In the genomic region with DNA sequence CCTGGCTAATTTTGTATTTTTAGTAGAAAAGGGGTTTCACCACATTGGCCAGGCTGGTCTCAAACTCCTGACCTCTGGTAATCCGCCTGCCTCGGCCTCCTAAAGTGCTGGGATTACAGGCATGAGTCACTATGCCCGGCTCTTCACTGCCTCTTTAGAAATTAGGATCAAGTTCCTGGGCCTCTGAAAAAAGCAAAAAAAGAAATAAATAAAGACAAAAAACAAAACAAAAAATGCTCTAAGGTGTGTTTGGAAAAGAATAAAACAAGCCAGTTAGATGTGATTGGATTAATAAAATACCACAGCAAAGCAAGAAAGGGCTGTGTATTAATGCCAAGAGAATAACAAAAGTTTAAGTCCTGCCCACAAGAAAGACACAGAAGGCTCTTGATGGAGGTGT, we compare ENCODE assay signal across 19 cellular contexts. TPM values are rescaled to one million over a fixed set of nuclear protein-coding genes. Genes with fewer than 3 reads are reported as not detected.
DNase-seq lines count a peak whose midpoint lies in the region; ATAC-seq, FAIRE-seq and TF ChIP-seq lines count a peak whose summit lies in the region.
"Had no signal": no experiment of that assay in that cellular context is flagged by ENCODE, and none has a peak within 500 bp of the region (broad histone marks: within the 10 kb centered on the region; RNA-seq: fewer than 3 reads in every experiment).

No MANE protein-coding gene starts in this region.

- POLR2A ChIA-PET in K562 (lab: Yijun Ruan, JAX): interaction anchor here (1.6 kb wide), 1 partner anchor 61 kb away, joined by 6 read pairs; no protein-coding TSS in a partner anchor

- H3K4ac ChIP-seq in neuronal stem cell (ENCODE audit: low read length): no peak overlapping the region

- TF ChIP-seq RAD21 in K562 (CRISPR knock-in tag; conservative IDR thresholded peaks at IDR 0.05 in 1 of 2, IDR thresholded peaks at IDR 0.05 in 1 of 2): no peak

- intact Hi-C loops in K562 (cut with micrococcal nuclease) (no loop called here), thyroid gland (cut with DNase I) (no loop called here)

- no peaks in the 10 kb centered on the region for H3K79me1 ChIP-seq in neuronal stem cell (ENCODE audit: low read depth, low read length)

- H2BK5ac ChIP-seq in neuronal stem cell (ENCODE audit: low read length): no peak overlapping the region

- H4K91ac ChIP-seq in neuronal stem cell (ENCODE audit: low read depth, low read length, poor library complexity): no peak overlapping the region

- CTCF ChIA-PET in K562 (lab: Yijun Ruan, JAX; ENCODE audit: low intra/inter-chr PET ratio): no interaction called here

- BruUV-seq in K562 (replicated peaks; lab: Mats Ljungman, UMichigan): no TSS peak

- in situ Hi-C loops in K562 (cut with MboI): no loop called here

- no peak overlapping the region for H2BK15ac ChIP-seq in neuronal stem cell (ENCODE audit: low read length)

- no peak overlapping the region for H2BK12ac ChIP-seq in neuronal stem cell (ENCODE audit: low read length)

- 31% methylated on average over 3 of the region's 3 CpGs for WGBS in K562 (ENCODE audit: insufficient coverage, low coverage, missing lambda C conversion rate)
- WGBS in neuronal stem cell (ENCODE audit: extremely low coverage in 2 of 2, insufficient read length in 2 of 2, insufficient replicate concordance in 1 of 2), 2 donors: no CpG with 5 or more reads among the region's 3 CpGs
- 55 to 63% methylated on average over 3 of the region's 3 CpGs for WGBS in thyroid gland, 2 donors

- H2AK5ac ChIP-seq in neuronal stem cell (ENCODE audit: low read depth, low read length): no peak overlapping the region

- H3K4me2 ChIP-seq in Karpas-422 (ENCODE audit: low read depth, low read length, poor library complexity, severe bottlenecking): peak overlapping the region; percentile 25
- no peak overlapping the region for H3K4me2 ChIP-seq in K562 (ENCODE audit: insufficient read depth, low read length)
- H3K4me2 ChIP-seq in neuronal stem cell (ENCODE audit: insufficient read depth, low read length, poor library complexity, severe bottlenecking): no peak overlapping the region
- H3K4me2 ChIP-seq: SK-N-SH had no signal

- no peak for FAIRE-seq in K562 (lab: Jason Lieb, UNC)
- FAIRE-seq: H54 had no signal

- TF ChIP-seq POLR2A in K562 (conservative IDR thresholded peaks at IDR 0.05) (no peak), thyroid gland (IDR thresholded peaks at IDR 0.05) (no peak)

- H4K8ac ChIP-seq in neuronal stem cell (ENCODE audit: low read depth, low read length): no peak overlapping the region

- DNase-seq in Karpas-422 (no peak), K562 (ENCODE audit: extremely low read depth in 1 of 4, low spot score in 3 of 4) (no peak), neuronal stem cell (ENCODE audit: low spot score) (no peak), thyroid gland (peak; percentile 8), NCI-H2107 (lab: John Stamatoyannopoulos, UW) (no peak), NCI-H1930 (lab: John Stamatoyannopoulos, UW) (no peak)
- DNase-seq: cerebellar nuclear complex, midbrain, NCI-H1105 treated with DMSO at 0.1 percent for 48 hours, NCI-H345, NCI-H774, SK-N-SH had no signal

- no peak overlapping the region for H3K18ac ChIP-seq in neuronal stem cell (ENCODE audit: low read length)

- no peak overlapping the region for H3K4me3 ChIP-seq in Karpas-422 (ENCODE audit: low read length)
- H3K4me3 ChIP-seq in K562: no peak overlapping the region
- no peak overlapping the region for H3K4me3 ChIP-seq in neuronal stem cell (ENCODE audit: low read length in 2 of 2)
- H3K4me3 ChIP-seq in thyroid gland (replicated peaks in 1 of 3): no peak overlapping the region
- H3K4me3 ChIP-seq: suprapubic skin had no signal

- ATAC-seq in K562: no peak
- no peak for ATAC-seq in GM21423 (IDR thresholded peaks at IDR 0.05; ENCODE audit: unreplicated experiment)
- ATAC-seq: activated T-helper 17 cell treated with anti-CD3 and anti-CD28 coated beads, Interleukin-2, amount 50 U/mL, for 72 hours had no signal

- H3K27ac ChIP-seq in Karpas-422 (ENCODE audit: low read length) (no peak overlapping the region), K562 (ENCODE audit: extremely low read depth, low read depth, low read length) (no peak overlapping the region), neuronal stem cell (replicated peaks; ENCODE audit: low read length) (no peak overlapping the region), thyroid gland (peak overlapping the region; percentile 28 to 69 (median 64))
- H3K27ac ChIP-seq: epithelial cell of prostate, parathyroid adenoma, RWPE1 had no signal

- H3K4me1 ChIP-seq in Karpas-422 (ENCODE audit: low read length): peaks cover 21% of the 10 kb centered on the region
- H3K4me1 ChIP-seq in K562 (replicated peaks in 1 of 2; ENCODE audit: control insufficient read depth in 2 of 2, insufficient read depth in 2 of 2, low read length in 2 of 2): peaks cover 3 to 17% of the 10 kb centered on the region in 2 experiments; a peak in 3 of 5 replicates
- H3K4me1 ChIP-seq in neuronal stem cell (ENCODE audit: control insufficient read depth in 2 of 2, insufficient read depth in 1 of 2, low read depth in 1 of 2, low read length in 2 of 2): peaks cover 0 to 9% of the 10 kb centered on the region in 2 donors
- H3K4me1 ChIP-seq in thyroid gland: peaks cover 16 to 25% of the 10 kb centered on the region in 2 donors
- H3K4me1 ChIP-seq: parathyroid adenoma had no signal

- no peaks in the 10 kb centered on the region for H3K9me1 ChIP-seq in K562 (ENCODE audit: control insufficient read depth, insufficient read depth, low read length)

- H3K79me2 ChIP-seq in Karpas-422 (ENCODE audit: low read length) (peaks cover 3% of the 10 kb centered on the region), K562 (ENCODE audit: control insufficient read depth, insufficient read depth, low read length) (peaks cover 8% of the 10 kb centered on the region)
- H3K79me2 ChIP-seq: parathyroid adenoma had no signal

- no peaks in the 10 kb centered on the region for H3K9me2 ChIP-seq in Karpas-422 (replicated peaks; ENCODE audit: insufficient read depth, low read length)
- H3K9me2 ChIP-seq: SK-N-SH had no signal

- no peaks in the 10 kb centered on the region for H3K9me3 ChIP-seq in Karpas-422 (ENCODE audit: low read length)
- H3K9me3 ChIP-seq in K562 (replicated peaks; ENCODE audit: control insufficient read depth, insufficient read depth, low read depth, low read length): no peaks in the 10 kb centered on the region
- H3K9me3 ChIP-seq in neuronal stem cell (replicated peaks in 1 of 2; ENCODE audit: control insufficient read depth in 2 of 2, insufficient read depth in 1 of 2, low read depth in 1 of 2, low read length in 2 of 2): no peaks in the 10 kb centered on the region
- no peaks in the 10 kb centered on the region for H3K9me3 ChIP-seq in thyroid gland
- H3K9me3 ChIP-seq: SK-N-SH, suprapubic skin had no signal

- H3K14ac ChIP-seq in neuronal stem cell (ENCODE audit: low read length): no peak overlapping the region

- H2AFZ ChIP-seq in Karpas-422 (ENCODE audit: low read length) (no peak overlapping the region), K562 (ENCODE audit: low read depth, low read length) (peak overlapping the region; percentile 23; the same call in 1 of the 2 replicates), neuronal stem cell (ENCODE audit: low read length) (peak overlapping the region; percentile 35)

- H2BK120ac ChIP-seq in neuronal stem cell (ENCODE audit: low read depth, low read length): no peak overlapping the region

- no peaks in the 10 kb centered on the region for H3K36me3 ChIP-seq in Karpas-422 (ENCODE audit: insufficient read depth, low read length)
- H3K36me3 ChIP-seq in K562 (ENCODE audit: control insufficient read depth, insufficient read depth, low read length): no peaks in the 10 kb centered on the region
- H3K36me3 ChIP-seq in neuronal stem cell (replicated peaks in 1 of 2; ENCODE audit: control insufficient read depth in 2 of 2, insufficient read depth in 2 of 2, low read length in 2 of 2): no peaks in the 10 kb centered on the region
- H3K36me3 ChIP-seq in thyroid gland: no peaks in the 10 kb centered on the region
- H3K36me3 ChIP-seq: suprapubic skin had no signal

- H3K9ac ChIP-seq in Karpas-422 (ENCODE audit: low read length): no peak overlapping the region
- no peak overlapping the region for H3K9ac ChIP-seq in K562 (ENCODE audit: insufficient read depth in 1 of 2, low read depth in 2 of 2, low read length in 2 of 2)
- no peak overlapping the region for H3K9ac ChIP-seq in neuronal stem cell (ENCODE audit: low read depth, low read length, poor library complexity)
- H3K9ac ChIP-seq: parathyroid adenoma, SK-N-SH had no signal

- TF ChIP-seq EP300 in K562 (IDR thresholded peaks at IDR 0.05; ENCODE audit: low read length): no peak

- TF ChIP-seq CTCF in K562 (IDR thresholded peaks at IDR 0.05 in 2 of 3, conservative IDR thresholded peaks at IDR 0.05 in 1 of 3; ENCODE audit: insufficient read depth in 2 of 3, low read depth in 1 of 3, low read length in 3 of 3) (no peak), thyroid gland (IDR thresholded peaks at IDR 0.05) (no peak)

- H3K23ac ChIP-seq in neuronal stem cell (ENCODE audit: low read depth, low read length, poor library complexity): no peak overlapping the region

- H4K20me1 ChIP-seq in Karpas-422 (ENCODE audit: insufficient read depth, low read depth, low read length): no peaks in the 10 kb centered on the region
- no peaks in the 10 kb centered on the region for H4K20me1 ChIP-seq in K562 (replicated peaks; ENCODE audit: control insufficient read depth, insufficient read depth, low read length)

- H3K27me3 ChIP-seq in Karpas-422 (ENCODE audit: low read length) (no peaks in the 10 kb centered on the region), K562 (ENCODE audit: control insufficient read depth in 2 of 2, insufficient read depth in 2 of 2, low read length in 2 of 2) (no peaks in the 10 kb centered on the region; a peak in 1 of 5 replicates), neuronal stem cell (ENCODE audit: control insufficient read depth in 3 of 3, insufficient read depth in 3 of 3, low read depth in 1 of 3, low read length in 3 of 3) (no peaks in the 10 kb centered on the region), thyroid gland (no peaks in the 10 kb centered on the region)
- H3K27me3 ChIP-seq: suprapubic skin had no signal

RNA-seq across cellular contexts. Expression of a gene that starts 4.2 kb away (rescaled TPM):
- 19.9 and 27.8 TPM in 2 replicates for total RNA-seq in Karpas-422 (2014; rRNA removed; shearing (Covaris generic); ENCODE audit: low replicate concordance)
- 34.9 and 56.2 TPM in 2 replicates for total RNA-seq in K562 (2011; cell fraction: chromatin; rRNA removed; ENCODE audit: low replicate concordance)
- total RNA-seq in K562 (2011; cell fraction: nucleolus; rRNA removed): 31.7 and 39.6 TPM in 2 replicates
- total RNA-seq in K562 (2011; cell fraction: nucleoplasm; rRNA removed): 41.7 and 45.0 TPM in 2 replicates
- total RNA-seq in K562 (2014; rRNA removed) (42.2 and 46.7 TPM in 2 replicates), K562 (2014; rRNA removed; fragmentation: Illumina TruSeq; extraction: Trizol) (54.8 and 59.3 TPM in 2 replicates), K562 (2015; rRNA removed; fragmentation: Illumina TruSeq; extraction: Trizol) (27.4 and 28.5 TPM in 2 replicates), K562 (2021) (51.8 and 53.6 TPM in 2 replicates), thyroid gland (10 to 100 TPM; 13.7 to 22.6 (median 17.8) TPM)
- polyA plus RNA-seq in K562 (2011; rRNA removed) (43.2 and 45.8 TPM in 2 replicates), K562 (2014; fragmentation: Illumina TruSeq; extraction: Trizol) (32.5 and 36.4 TPM in 2 replicates), K562 (2014; fragmentation: Nextera tagmentation; extraction: Ambion mirVana) (10 to 100 TPM; 12.4 to 16.5 TPM), K562 (2014; rRNA removed) (29.1 and 29.3 TPM in 2 replicates)
- 26.1 and 31.2 TPM in 2 replicates for polyA plus RNA-seq in K562 (2011; cell fraction: cytosol; rRNA removed)
- 30.7 and 38.2 TPM in 2 replicates for polyA plus RNA-seq in K562 (2011; cell fraction: nucleus; rRNA removed)
- 20.0 and 24.2 TPM in 2 replicates for polyA plus RNA-seq in K562 (2012)
- 56.6 and 57.1 TPM in 2 replicates for polyA minus RNA-seq in K562 (2011; rRNA and poly(A)+ RNA removed)
- 28.7 and 38.4 TPM in 2 replicates for polyA minus RNA-seq in K562 (2011; cell fraction: cytosol; rRNA and poly(A)+ RNA removed)
- polyA minus RNA-seq in K562 (2011; cell fraction: nucleus; rRNA and poly(A)+ RNA removed): 13.1 and 24.0 TPM in 2 replicates
- polyA plus RNA-seq in neuronal stem cell (2013, experiment 1 of 2): 7.1 TPM
- 7.7 TPM for polyA plus RNA-seq in neuronal stem cell (2013, experiment 2 of 2)

RNA-seq across cellular contexts. Expression of a gene that starts 54.5 kb away (rescaled TPM):
- total RNA-seq in Karpas-422 (2014; rRNA removed; shearing (Covaris generic); ENCODE audit: low replicate concordance): 27.1 and 56.9 TPM in 2 replicates
- total RNA-seq in K562 (2011; cell fraction: chromatin; rRNA removed; ENCODE audit: low replicate concordance): 71.9 and 72.4 TPM in 2 replicates
- 25.3 and 27.9 TPM in 2 replicates for total RNA-seq in K562 (2011; cell fraction: nucleolus; rRNA removed)
- total RNA-seq in K562 (2011; cell fraction: nucleoplasm; rRNA removed): 33.4 and 41.5 TPM in 2 replicates
- total RNA-seq in K562 (2014; rRNA removed) (50.6 and 60.9 TPM in 2 replicates), K562 (2014; rRNA removed; fragmentation: Illumina TruSeq; extraction: Trizol) (64.0 and 71.7 TPM in 2 replicates), K562 (2015; rRNA removed; fragmentation: Illumina TruSeq; extraction: Trizol) (58.2 and 61.3 TPM in 2 replicates), K562 (2021) (82.5 and 85.1 TPM in 2 replicates), thyroid gland (10 to 100 TPM; 29.6 to 40.7 (median 37.3) TPM)
- polyA plus RNA-seq in K562 (2011; rRNA removed) (51.5 and 62.2 TPM in 2 replicates), K562 (2014; fragmentation: Illumina TruSeq; extraction: Trizol) (37.6 and 44.1 TPM in 2 replicates), K562 (2014; fragmentation: Nextera tagmentation; extraction: Ambion mirVana) (10 to 100 TPM; 21.7 to 35.0 TPM), K562 (2014; rRNA removed) (53.0 and 61.8 TPM in 2 replicates)
- polyA plus RNA-seq in K562 (2011; cell fraction: cytosol; rRNA removed): 27.8 and 33.4 TPM in 2 replicates
- 51.1 and 62.9 TPM in 2 replicates for polyA plus RNA-seq in K562 (2011; cell fraction: nucleus; rRNA removed)
- 28.9 and 30.0 TPM in 2 replicates for polyA plus RNA-seq in K562 (2012)
- 88.6 and 94.0 TPM in 2 replicates for polyA minus RNA-seq in K562 (2011; rRNA and poly(A)+ RNA removed)
- polyA minus RNA-seq in K562 (2011; cell fraction: cytosol; rRNA and poly(A)+ RNA removed): 33.8 and 45.2 TPM in 2 replicates
- 35.5 and 62.6 TPM in 2 replicates for polyA minus RNA-seq in K562 (2011; cell fraction: nucleus; rRNA and poly(A)+ RNA removed)
- polyA plus RNA-seq in neuronal stem cell (2013, experiment 1 of 2): 22.6 TPM
- 24.2 TPM for polyA plus RNA-seq in neuronal stem cell (2013, experiment 2 of 2)

Comparison
In these comparisons a context has a peak if more than half of its experiments do, and no peak if none do; other contexts are left out.
1. DNase-seq: peak in thyroid gland (2 of 2); none in Karpas-422 (single experiment), K562 (0 of 4), neuronal stem cell (single experiment), NCI-H2107 (single experiment) and NCI-H1930 (0 of 2).
2. H3K27ac ChIP-seq: peak in thyroid gland (3 of 3); none in Karpas-422 (single experiment), K562 (single experiment) and neuronal stem cell (single experiment).